ENCODE assay signal across 28 cellular contexts in the genomic region with DNA sequence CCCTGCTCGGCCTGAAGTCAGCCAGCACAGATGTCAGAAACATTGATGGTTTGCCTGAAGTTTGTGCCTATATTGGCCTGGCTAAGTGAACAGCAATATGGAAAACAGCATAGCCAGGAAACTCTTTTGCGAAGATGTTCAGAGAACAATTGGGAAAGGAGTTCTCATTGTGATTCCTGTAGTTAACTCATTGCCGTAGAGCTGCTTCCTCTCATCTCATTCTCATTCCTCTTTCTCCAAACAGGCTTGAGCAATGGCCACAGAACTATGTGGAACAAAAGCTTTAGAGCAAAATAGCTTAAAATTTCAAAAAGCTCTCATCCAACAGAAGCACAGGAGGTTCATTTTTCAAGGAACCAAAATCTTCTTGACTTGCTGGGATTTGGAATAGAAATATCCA.
"Had no signal": no experiment of that assay in that cellular context is flagged by ENCODE, and none has a peak within 500 bp of the region (broad histone marks: within the 10 kb centered on the region; RNA-seq: fewer than 3 reads in every experiment).

No MANE protein-coding gene starts in this region.

- DNase-seq: activated B cell treated with CpG ODN at 0.5 μM for 24 hours; activated CD4-positive, alpha-beta T cell treated with anti-CD3 and anti-CD28 coated beads for 48 hours; activated CD4-positive, alpha-beta T cell treated with anti-CD3 and anti-CD28 coated beads, Interleukin-2, amount 50 U/mL, for 1 hour; activated CD4-positive, alpha-beta T cell treated with anti-CD3 and anti-CD28 coated beads, Interleukin-2, amount 50 U/mL, for 48 hours; activated CD8-positive, alpha-beta memory T cell treated with anti-CD3 and anti-CD28 coated beads for 24 hours; activated CD8-positive, alpha-beta T cell treated with anti-CD3 and anti-CD28 coated beads for 36 hours; activated effector memory CD4-positive, alpha-beta T cell treated with Interleukin-2 at 50 U/mL for 16 hours; activated gamma-delta T cell treated with Interleukin-2 at 50 U/mL for 16 hours; activated naive CD4-positive, alpha-beta T cell treated with anti-CD3 and anti-CD28 coated beads, Interleukin-2, amount 50 U/mL, for 16 hours; activated naive CD4-positive, alpha-beta T cell treated with Interleukin-2 at 50 U/mL for 16 hours; activated T-cell treated with anti-CD3 and anti-CD28 coated beads, Interleukin-2, amount 50 U/mL, for 4 hours; amniotic stem cell; anterior cingulate cortex; brain microvascular endothelial cell; caudate nucleus; cerebellar nuclear complex; colonic mucosa; effector CD8-positive, alpha-beta T cell; foreskin fibroblast; head of caudate nucleus; T-helper 1 cell; T-helper 17 cell had no signal

- H3K27me3 Mint-ChIP-seq: activated CD8-positive, alpha-beta T cell treated with anti-CD3 and anti-CD28 coated beads for 36 hours; activated naive CD8-positive, alpha-beta T cell; activated T-helper 17 cell treated with anti-CD3 and anti-CD28 coated beads, Interleukin-2, amount 50 U/mL, for 72 hours; T-helper 17 cell had no signal

- H3K4me1 ChIP-seq: colonic mucosa had no signal

- H3K4me3 Mint-ChIP-seq: activated B cell treated with CpG ODN at 0.5 μM for 24 hours; activated CD8-positive, alpha-beta T cell treated with anti-CD3 and anti-CD28 coated beads for 36 hours; activated naive CD8-positive, alpha-beta T cell; activated T-cell treated with anti-CD3 and anti-CD28 coated beads, Interleukin-2, amount 50 U/mL, for 4 hours; activated T-helper 17 cell treated with anti-CD3 and anti-CD28 coated beads, Interleukin-2, amount 50 U/mL, for 72 hours; T-helper 17 cell had no signal

- H3K9me3 Mint-ChIP-seq: activated B cell treated with CpG ODN at 0.5 μM for 24 hours; activated CD8-positive, alpha-beta T cell treated with anti-CD3 and anti-CD28 coated beads for 36 hours; activated T-cell treated with anti-CD3 and anti-CD28 coated beads, Interleukin-2, amount 50 U/mL, for 4 hours; activated T-helper 17 cell treated with anti-CD3 and anti-CD28 coated beads, Interleukin-2, amount 50 U/mL, for 72 hours had no signal

- H3K27ac Mint-ChIP-seq: activated B cell treated with CpG ODN at 0.5 μM for 24 hours; activated CD8-positive, alpha-beta T cell treated with anti-CD3 and anti-CD28 coated beads for 36 hours; activated naive CD8-positive, alpha-beta T cell; activated T-helper 17 cell treated with anti-CD3 and anti-CD28 coated beads, Interleukin-2, amount 50 U/mL, for 72 hours; T-helper 17 cell had no signal

- H3K27ac ChIP-seq: brain microvascular endothelial cell, colonic mucosa had no signal

- H3K4me3 ChIP-seq: colonic mucosa had no signal

- H3K36me3 ChIP-seq: brain microvascular endothelial cell, colonic mucosa had no signal

- H3K27me3 ChIP-seq: brain microvascular endothelial cell, colonic mucosa had no signal

- H3K9me3 ChIP-seq: colonic mucosa had no signal

- H3K36me3 Mint-ChIP-seq: activated naive CD8-positive, alpha-beta T cell had no signal

- FAIRE-seq: astrocyte, bronchial epithelial cell, endometrium, frontal cortex had no signal

- H3K4me1 Mint-ChIP-seq: activated B cell treated with CpG ODN at 0.5 μM for 24 hours; activated T-helper 17 cell treated with anti-CD3 and anti-CD28 coated beads, Interleukin-2, amount 50 U/mL, for 72 hours; T-helper 17 cell had no signal
